8 cellular contexts compared by ENCODE assay signal in the genomic region with DNA sequence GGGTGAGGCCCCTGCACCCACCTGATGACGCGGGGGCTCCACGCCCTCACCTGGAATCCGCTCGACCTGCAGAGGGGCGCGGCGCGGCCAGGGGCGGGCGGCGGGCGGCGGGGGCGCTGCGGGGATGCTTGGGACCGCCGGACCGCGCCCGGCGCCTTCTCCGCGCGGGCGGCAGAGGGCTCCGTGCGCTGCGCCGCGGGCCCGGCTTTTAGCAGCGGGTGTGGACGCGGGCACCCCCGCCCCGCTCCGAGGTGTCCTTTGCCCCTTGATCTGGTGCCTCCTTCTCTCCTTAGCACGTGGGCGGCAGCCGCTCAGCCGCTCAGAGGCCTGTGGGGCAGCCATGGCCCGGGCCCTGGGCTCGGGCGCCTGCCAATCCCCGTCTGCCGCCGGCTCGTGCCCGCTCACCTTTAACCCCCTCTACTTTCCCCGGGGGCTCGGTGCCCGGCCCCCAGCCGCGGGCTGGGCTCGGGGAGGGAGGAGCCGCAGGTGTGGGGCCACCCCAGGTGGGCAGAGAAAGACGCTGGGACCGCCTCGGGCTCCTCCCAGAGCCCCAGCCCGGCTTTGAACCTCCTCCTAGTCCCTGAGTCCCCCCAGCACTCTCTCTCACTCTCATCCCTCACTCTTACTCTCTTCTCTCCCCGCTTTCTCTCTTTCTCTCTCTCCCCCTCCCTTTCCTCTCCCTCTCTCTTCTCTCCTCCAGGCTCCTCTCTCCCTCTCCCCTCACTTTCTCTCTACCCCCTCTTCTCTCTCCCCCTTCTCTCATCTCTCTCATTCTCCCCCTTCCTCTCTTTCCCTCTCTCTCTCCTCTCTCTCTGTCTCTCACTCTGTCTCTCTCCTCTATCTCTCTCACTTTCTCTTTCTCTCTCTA. TPM values are rescaled to one million over a fixed set of nuclear protein-coding genes. Genes with fewer than 3 reads are reported as not detected.
DNase-seq lines count a peak whose midpoint lies in the region; ATAC-seq and TF ChIP-seq lines count a peak whose summit lies in the region.

No MANE protein-coding gene starts in this region.

- peak overlapping the region in 3 of 4 donors; percentile 10 to 46 (median 32) for H3K4me3 Mint-ChIP-seq in IgD-negative memory B cell
- H3K4me3 Mint-ChIP-seq in glutamatergic neuron (ENCODE audit: unreplicated experiment) = peak overlapping the region; percentile 74

- POLR2A ChIA-PET in BJ (lab: Charles Lee) = no interaction called here

- intact Hi-C loops in sciatic nerve (cut with DNase I) = no loop called here

- ATAC-seq in sciatic nerve (peak; percentile 56), HG02938 (IDR thresholded peaks at IDR 0.05; ENCODE audit: unreplicated experiment) (no peak), GM18861 (IDR thresholded peaks at IDR 0.05; ENCODE audit: unreplicated experiment) (no peak)

- H3K4me3 ChIP-seq in BJ (ENCODE audit: low read depth, low read length) = peak overlapping the region; percentile 21

- no peak overlapping the region for H3K27ac Mint-ChIP-seq in IgD-negative memory B cell
- no peak overlapping the region for H3K27ac Mint-ChIP-seq in glutamatergic neuron (ENCODE audit: unreplicated experiment)

- peaks cover 41% of the 10 kb centered on the region for H3K27me3 ChIP-seq in BJ (ENCODE audit: control insufficient read depth, insufficient read depth, low read length)

- no peak for TF ChIP-seq CTCF in BJ (IDR thresholded peaks at IDR 0.05; ENCODE audit: insufficient read depth, low read depth, low read length)
- TF ChIP-seq CTCF in glutamatergic neuron (IDR thresholded peaks at IDR 0.05; ENCODE audit: partially characterized antibody, unreplicated experiment) = no peak

- no peak for DNase-seq in BJ (ENCODE audit: low read depth)
- peak; percentile 40 for DNase-seq in activated CD8-positive, alpha-beta memory T cell treated with anti-CD3 and anti-CD28 coated beads, Interleukin-2, amount 50 U/mL, for 4 hours
- peak; percentile 34 for DNase-seq in glutamatergic neuron
- DNase-seq in sciatic nerve (ENCODE audit: low spot score) = no peak
- no peak for DNase-seq in medulla oblongata (ENCODE audit: extremely low spot score)

- CTCF ChIA-PET in BJ (lab: Yijun Ruan, JAX) = interaction anchor here (1.8 kb wide), 1 partner anchor 17 kb away, joined by 5 read pairs; no protein-coding TSS in a partner anchor

- peaks cover 0 to 1% (median 0%) of the 10 kb centered on the region in 3 donors for H3K9me3 Mint-ChIP-seq in IgD-negative memory B cell
- H3K9me3 Mint-ChIP-seq in glutamatergic neuron (ENCODE audit: unreplicated experiment) = peaks cover 3% of the 10 kb centered on the region

- no peaks in the 10 kb centered on the region for H3K36me3 Mint-ChIP-seq in IgD-negative memory B cell
- H3K36me3 Mint-ChIP-seq in glutamatergic neuron (ENCODE audit: unreplicated experiment) = no peaks in the 10 kb centered on the region

- peaks cover 0 to 2% (median 2%) of the 10 kb centered on the region in 3 donors for H3K4me1 Mint-ChIP-seq in IgD-negative memory B cell
- H3K4me1 Mint-ChIP-seq in glutamatergic neuron (ENCODE audit: low read depth, unreplicated experiment) = no peaks in the 10 kb centered on the region

- H3K36me3 ChIP-seq in BJ (ENCODE audit: control insufficient read depth, insufficient read depth, low read length) = no peaks in the 10 kb centered on the region

- H3K27me3 Mint-ChIP-seq in IgD-negative memory B cell (peaks cover 39% of the 10 kb centered on the region), glutamatergic neuron (ENCODE audit: unreplicated experiment) (peaks cover 24% of the 10 kb centered on the region)

RNA-seq across cellular contexts. Expression of gene VPS37D, which starts 19.7 kb away (rescaled TPM):
- 2.2 and 3.3 TPM in 2 replicates for polyA plus RNA-seq in BJ (2011; rRNA removed)
- 1.5 and 1.6 TPM in 2 replicates for polyA minus RNA-seq in BJ (2011; rRNA and poly(A)+ RNA removed)
- 0.39 TPM for polyA plus RNA-seq in IgD-negative memory B cell
- 17.2 TPM for total RNA-seq in glutamatergic neuron (ENCODE audit: unreplicated experiment)
- 4.5 TPM for total RNA-seq in sciatic nerve

RNA-seq across cellular contexts. Expression of gene MLXIPL, which starts 23.6 kb away (rescaled TPM):
- not detected in 2 replicates for polyA plus RNA-seq in BJ (2011; rRNA removed)
- polyA minus RNA-seq in BJ (2011; rRNA and poly(A)+ RNA removed) = not detected in 2 replicates
- polyA plus RNA-seq in IgD-negative memory B cell = not detected
- 0.86 TPM for total RNA-seq in glutamatergic neuron (ENCODE audit: unreplicated experiment)
- total RNA-seq in sciatic nerve = 23.8 TPM

RNA-seq across cellular contexts. Expression of gene DNAJC30, which starts 35.3 kb away (rescaled TPM):
- 6.4 and 6.9 TPM in 2 replicates for polyA plus RNA-seq in BJ (2011; rRNA removed)
- 5.1 TPM in 2 replicates for polyA minus RNA-seq in BJ (2011; rRNA and poly(A)+ RNA removed)
- polyA plus RNA-seq in IgD-negative memory B cell = 11.3 TPM
- total RNA-seq in glutamatergic neuron (ENCODE audit: unreplicated experiment) = 8.4 TPM
- 10.5 TPM for total RNA-seq in sciatic nerve

RNA-seq across cellular contexts. Expression of gene BUD23, which starts 35.4 kb away (rescaled TPM):
- polyA plus RNA-seq in BJ (2011; rRNA removed) (66.9 and 69.8 TPM in 2 replicates), IgD-negative memory B cell (137 TPM)
- polyA minus RNA-seq in BJ (2011; rRNA and poly(A)+ RNA removed) = 14.8 and 25.3 TPM in 2 replicates
- total RNA-seq in glutamatergic neuron (ENCODE audit: unreplicated experiment) (42.6 TPM), sciatic nerve (47.4 TPM)

Comparison
In these comparisons a context has a peak if more than half of its experiments do, and no peak if none do; other contexts are left out.
1. DNase-seq: peak in activated CD8-positive, alpha-beta memory T cell treated with anti-CD3 and anti-CD28 coated beads, Interleukin-2, amount 50 U/mL, for 4 hours (single experiment) and glutamatergic neuron (single experiment); none in BJ (single experiment), sciatic nerve (single experiment) and medulla oblongata (single experiment).
2. RNA of gene MLXIPL, which starts 23.6 kb away (total RNA-seq): 23.8 TPM in sciatic nerve (single experiment); 0.86 TPM in glutamatergic neuron (single experiment); every median in the first group is over 10 times any median in the second.